Comparison of ENCODE assay signal across 9 cellular contexts in the genomic region with DNA sequence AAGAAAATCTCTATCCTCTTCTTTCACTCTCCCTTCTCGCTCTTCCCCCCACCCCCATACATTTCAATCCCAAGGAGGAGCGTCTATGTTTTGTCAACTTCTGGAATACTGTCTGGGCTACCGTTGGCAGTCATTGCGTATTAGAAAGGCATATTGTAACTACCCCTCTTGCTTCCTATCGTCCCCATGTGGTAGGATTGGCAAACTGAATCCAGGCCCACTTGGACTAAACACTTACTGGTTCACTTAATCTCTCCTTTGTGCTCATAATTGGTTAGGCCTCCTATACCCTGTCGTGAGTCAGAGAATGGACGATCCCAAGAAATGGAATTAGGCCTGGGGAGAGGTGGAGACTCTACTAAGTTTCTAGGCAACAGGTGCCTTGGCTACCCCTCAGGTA.
DNase-seq lines count a peak whose midpoint lies in the region; ATAC-seq and TF ChIP-seq lines count a peak whose summit lies in the region.
"Had no signal": no experiment of that assay in that cellular context is flagged by ENCODE, and none has a peak within 500 bp of the region (broad histone marks: within the 10 kb centered on the region; RNA-seq: fewer than 3 reads in every experiment).

No MANE protein-coding gene starts in this region.

- no peaks in the 10 kb centered on the region for H3K36me3 Mint-ChIP-seq in endodermal cell (ENCODE audit: low read depth)

- no peak overlapping the region for H3K27ac ChIP-seq in endodermal cell (ENCODE audit: low read depth, low read length)

- H3K4me1 Mint-ChIP-seq in endodermal cell, result peaks cover 5% of the 10 kb centered on the region

- ATAC-seq in GM21528 (IDR thresholded peaks at IDR 0.05; ENCODE audit: low FRiP score, unreplicated experiment) (no peak), GM19328 (IDR thresholded peaks at IDR 0.05; ENCODE audit: unreplicated experiment) (no peak)

- no peak overlapping the region for H3K4me3 ChIP-seq in AG09309 (ENCODE audit: control insufficient read depth, low read depth, low read length)
- H3K4me3 ChIP-seq in endodermal cell (ENCODE audit: low read length), result no peak overlapping the region

- no peaks in the 10 kb centered on the region for H3K9me3 ChIP-seq in endodermal cell (ENCODE audit: control insufficient read depth, low read length)

- intact Hi-C loops in posterior vena cava (cut with DNase I), result no loop called here

- no peak overlapping the region for H3K27ac Mint-ChIP-seq in endodermal cell

- H3K9ac ChIP-seq in endodermal cell (ENCODE audit: extremely low read depth, low read length, poor library complexity, severe bottlenecking), result no peak overlapping the region

- no peaks in the 10 kb centered on the region for H3K36me3 ChIP-seq in endodermal cell (ENCODE audit: control insufficient read depth, insufficient read depth, low read length)

- H3K9me3 Mint-ChIP-seq in endodermal cell, result peaks cover 9% of the 10 kb centered on the region

- WGBS in endodermal cell (ENCODE audit: insufficient coverage in 1 of 2, insufficient read length in 1 of 2), 2 experiments, result 78 to 92% methylated on average over 3 to 7 of the region's 7 CpGs

- H3K4me3 Mint-ChIP-seq in endodermal cell, result no peak overlapping the region

- H3K4me1 ChIP-seq in endodermal cell (ENCODE audit: control insufficient read depth, insufficient read depth, low read length), result peaks cover 2% of the 10 kb centered on the region

- TF ChIP-seq CTCF in AG09309 (IDR thresholded peaks at IDR 0.05; ENCODE audit: control insufficient read depth, insufficient read depth, low read depth, low read length, missing control alignments), result peak; percentile 2
- peak; percentile 74 for TF ChIP-seq CTCF in endodermal cell (conservative IDR thresholded peaks at IDR 0.05)

- DNase-seq in AG09309 (ENCODE audit: low read depth), result no peak
- peak; percentile 26 for DNase-seq in ELF-1 (ENCODE audit: low read depth, low spot score)
- peak; percentile 11 to 14 for DNase-seq in NCI-H187 (lab: John Stamatoyannopoulos, UW)
- peak; percentile 72 for DNase-seq in endodermal cell
- no peak for DNase-seq in posterior vena cava (ENCODE audit: low spot score)
- no peak for DNase-seq in activated gamma-delta T cell (lab: John Stamatoyannopoulos, UW)
- DNase-seq: IMR-90 had no signal

- no peaks in the 10 kb centered on the region for H3K27me3 ChIP-seq in endodermal cell (ENCODE audit: control insufficient read depth, insufficient read depth, low read length, poor library complexity, severe bottlenecking)

- no peaks in the 10 kb centered on the region for H3K27me3 Mint-ChIP-seq in endodermal cell (ENCODE audit: insufficient read depth)

Comparison
In these comparisons a context has a peak if more than half of its experiments do, and no peak if none do; other contexts are left out.
1. DNase-seq: peak in ELF-1 (single experiment), NCI-H187 (2 of 2) and endodermal cell (single experiment); none in AG09309 (single experiment), posterior vena cava (single experiment) and activated gamma-delta T cell (single experiment).